8 cellular contexts compared by ENCODE assay signal in the genomic region with DNA sequence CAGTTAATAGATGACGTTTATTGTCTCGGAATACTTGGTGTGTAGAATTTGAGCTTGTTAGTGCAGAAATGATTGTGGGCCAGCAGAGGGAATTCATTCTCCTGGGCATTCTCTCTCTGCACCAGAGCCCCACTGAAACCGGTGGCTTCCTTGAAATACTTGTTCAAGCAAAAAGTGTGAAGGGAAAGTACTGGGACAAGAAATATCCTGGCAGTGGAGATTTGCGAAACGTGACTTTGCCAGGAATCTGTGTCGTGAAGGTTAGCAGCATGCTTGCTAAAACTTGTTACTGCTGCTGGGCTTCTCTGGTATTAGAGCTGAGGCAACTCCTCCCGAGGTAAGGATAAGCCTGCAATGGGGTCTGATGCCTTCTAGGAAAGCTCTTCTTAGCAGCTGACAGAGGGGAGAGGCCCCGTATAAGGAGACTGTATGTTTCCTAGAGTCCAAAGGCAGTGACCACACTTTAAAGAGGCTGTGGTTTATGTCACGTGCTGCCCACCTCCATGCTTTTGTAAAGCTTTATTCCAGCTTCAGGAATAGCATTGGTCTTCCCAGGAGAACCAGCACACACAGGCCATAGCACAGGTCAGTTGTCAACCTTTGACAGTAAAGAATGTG. TPM values are rescaled to one million over a fixed set of nuclear protein-coding genes. Genes with fewer than 3 reads are reported as not detected.
DNase-seq lines count a peak whose midpoint lies in the region; ATAC-seq and TF ChIP-seq lines count a peak whose summit lies in the region.

No MANE protein-coding gene starts in this region.

- DNase-seq in activated CD4-positive, alpha-beta T cell treated with anti-CD3 and anti-CD28 coated beads for 36 hours: no peak
- DNase-seq in activated CD4-positive, alpha-beta T cell treated with anti-CD3 and anti-CD28 coated beads, Interleukin-2, amount 50 U/mL, for 48 hours: no peak
- DNase-seq in astrocyte of the hippocampus (ENCODE audit: low read depth, low spot score): peak; percentile 40
- DNase-seq in left kidney (ENCODE audit: low read depth, low spot score): peak; percentile 68
- peak in 1 of 2 donors; percentile 35 for DNase-seq in suprapubic skin (ENCODE audit: low spot score in 2 of 2)
- no peak for DNase-seq in cerebellar nuclear complex (lab: John Stamatoyannopoulos, UW)
- DNase-seq in SKM-1 treated with dmso at 0.1 percent for 144 hours (lab: John Stamatoyannopoulos, UW; ENCODE audit: unreplicated experiment): no peak
- DNase-seq in activated CD4-positive, CD25-positive, alpha-beta regulatory T cell treated with anti-CD3 and anti-CD28 coated beads, Interleukin-2, amount 50 U/mL, for 72 hours: no peak

- H3K27me3 ChIP-seq in suprapubic skin: no peaks in the 10 kb centered on the region

- H3K36me3 Mint-ChIP-seq in activated CD4-positive, alpha-beta T cell treated with anti-CD3 and anti-CD28 coated beads for 36 hours (ENCODE audit: low read depth): no peaks in the 10 kb centered on the region

- no peaks in the 10 kb centered on the region for H3K9me3 ChIP-seq in suprapubic skin

- peaks cover 2% of the 10 kb centered on the region for H3K27me3 Mint-ChIP-seq in activated CD4-positive, alpha-beta T cell treated with anti-CD3 and anti-CD28 coated beads for 36 hours

- peak overlapping the region; percentile 71 for H3K4me3 ChIP-seq in suprapubic skin

- peak overlapping the region; percentile 80 for H3K4me3 Mint-ChIP-seq in activated CD4-positive, alpha-beta T cell treated with anti-CD3 and anti-CD28 coated beads for 36 hours

- 16% methylated on average over 9 of the region's 9 CpGs for WGBS in suprapubic skin

- CTCF ChIA-PET in activated CD4-positive, alpha-beta T cell treated with anti-CD3 and anti-CD28 coated beads for 36 hours (lab: Charles Lee): interaction anchor here (0.6 to 23.1 kb wide), 5 partner anchors 11 to 54 kb away, joined by 3 to 405 read pairs (median 4); no protein-coding TSS in a partner anchor

- POLR2A ChIA-PET in activated CD4-positive, alpha-beta T cell treated with anti-CD3 and anti-CD28 coated beads for 36 hours (lab: Charles Lee): interaction anchor here (0.8 to 1.2 kb wide), 3 partner anchors 17 to 32 kb away, joined by 3 to 6 read pairs (median 4); no protein-coding TSS in a partner anchor

- peak overlapping the region; percentile 87 for H3K27ac ChIP-seq in suprapubic skin

- H3K4me1 Mint-ChIP-seq in activated CD4-positive, alpha-beta T cell treated with anti-CD3 and anti-CD28 coated beads for 36 hours: peaks cover 80% of the 10 kb centered on the region

- no peak overlapping the region for H3K27ac Mint-ChIP-seq in activated CD4-positive, alpha-beta T cell treated with anti-CD3 and anti-CD28 coated beads for 36 hours

- no peaks in the 10 kb centered on the region for H3K36me3 ChIP-seq in suprapubic skin

- ATAC-seq in activated CD4-positive, alpha-beta T cell treated with anti-CD3 and anti-CD28 coated beads for 36 hours: no peak

- no peak for TF ChIP-seq POLR2A in suprapubic skin (IDR thresholded peaks at IDR 0.05)

- no peaks in the 10 kb centered on the region for H3K9me3 Mint-ChIP-seq in activated CD4-positive, alpha-beta T cell treated with anti-CD3 and anti-CD28 coated beads for 36 hours (ENCODE audit: low read depth)

- no peak for TF ChIP-seq CTCF in suprapubic skin (IDR thresholded peaks at IDR 0.05)

- TF ChIP-seq EP300 in suprapubic skin (IDR thresholded peaks at IDR 0.05): no peak

- peaks cover 62% of the 10 kb centered on the region for H3K4me1 ChIP-seq in suprapubic skin

- intact Hi-C loops in activated CD4-positive, alpha-beta T cell treated with anti-CD3 and anti-CD28 coated beads for 36 hours (cut with DNase I, micrococcal nuclease): loop anchor here (2.0 to 5.0 kb wide), 4 partner anchors 125 to 1502 kb away; partner anchors contain the start of genes DLX2 (in 1 of the 2), GORASP2 (in 1 of the 2) and PDK1 (in 1 of the 2)

RNA-seq across cellular contexts. Expression of gene ITGA6, which starts 2.1 kb away (rescaled TPM):
- 1 to 10 TPM; 7.8 to 7.9 TPM for total RNA-seq in activated CD4-positive, alpha-beta T cell treated with anti-CD3 and anti-CD28 coated beads for 36 hours
- total RNA-seq in suprapubic skin: 100 to 1,000 TPM in 3 of 4 donors, 10 to 100 TPM in 1; 89.6 to 204 (median 161) TPM

Comparison
In these comparisons a context has a peak if more than half of its experiments do, and no peak if none do; other contexts are left out.
1. DNase-seq: peak in astrocyte of the hippocampus (single experiment) and left kidney (single experiment); none in activated CD4-positive, alpha-beta T cell treated with anti-CD3 and anti-CD28 coated beads for 36 hours (single experiment), activated CD4-positive, alpha-beta T cell treated with anti-CD3 and anti-CD28 coated beads, Interleukin-2, amount 50 U/mL, for 48 hours (0 of 2), cerebellar nuclear complex (0 of 2), SKM-1 treated with dmso at 0.1 percent for 144 hours (single experiment) and activated CD4-positive, CD25-positive, alpha-beta regulatory T cell treated with anti-CD3 and anti-CD28 coated beads, Interleukin-2, amount 50 U/mL, for 72 hours (single experiment).
2. RNA of gene ITGA6, which starts 2.1 kb away (total RNA-seq): 89.6 to 204 TPM in suprapubic skin; 7.8 to 7.9 TPM in activated CD4-positive, alpha-beta T cell treated with anti-CD3 and anti-CD28 coated beads for 36 hours; every median in the first group is over 10 times any median in the second.